ENCODE assay signal across 15 cellular contexts in the genomic region with DNA sequence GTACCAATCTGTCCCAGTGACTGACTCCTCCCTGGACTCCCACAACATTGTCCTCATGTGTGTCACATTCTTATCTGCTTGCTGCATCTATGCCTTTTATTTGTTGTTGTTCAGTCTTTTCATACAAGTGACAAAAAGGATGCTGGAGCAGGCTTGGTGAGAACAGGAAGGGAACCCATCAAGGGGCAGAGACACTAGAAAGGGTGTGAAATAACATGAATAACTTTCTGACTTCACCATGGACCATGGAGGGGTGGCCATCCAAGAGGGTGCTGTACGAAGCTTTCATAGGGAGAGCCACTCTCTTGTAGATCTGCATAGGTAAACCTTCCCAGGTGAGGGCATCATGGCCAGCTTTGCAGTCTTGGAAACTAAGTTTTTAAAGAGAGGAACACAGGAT. TPM values are rescaled to one million over a fixed set of nuclear protein-coding genes. Genes with fewer than 3 reads are reported as not detected.
"Had no signal": no experiment of that assay in that cellular context is flagged by ENCODE, and none has a peak within 500 bp of the region (broad histone marks: within the 10 kb centered on the region; RNA-seq: fewer than 3 reads in every experiment).

No MANE protein-coding gene starts in this region.

- H3K27ac Mint-ChIP-seq: dendritic cell treated with granulocyte-macrophage colony-stimulating factor and Interleukin-4, amounts not matched to agents 40 ng/mL and 50 ng/mL, for 4 days; stimulated activated effector memory CD8-positive, alpha-beta T cell treated with anti-CD3 and anti-CD28 coated beads, Interleukin-12 subunit alpha, Interleukin-12 subunit beta, amount 100 ng/mL, for 72 hours had no signal

- H3K4me1 ChIP-seq: transverse colon had no signal

- H3K4me3 ChIP-seq: adrenal gland, transverse colon had no signal

- H3K27ac ChIP-seq: adrenal gland, lower lobe of right lung, transverse colon had no signal

- DNase-seq: activated CD4-positive, CD25-positive, alpha-beta regulatory T cell; adrenal gland; cerebellar nuclear complex; hypothalamus; lower lobe of right lung; naive B cell; nucleus accumbens; right cardiac atrium; SK-N-SH; small intestine; T-helper 2 cell; transverse colon had no signal

- H3K4me3 Mint-ChIP-seq: dendritic cell treated with granulocyte-macrophage colony-stimulating factor and Interleukin-4, amounts not matched to agents 40 ng/mL and 50 ng/mL, for 4 days; naive B cell; stimulated activated effector memory CD8-positive, alpha-beta T cell treated with anti-CD3 and anti-CD28 coated beads, Interleukin-12 subunit alpha, Interleukin-12 subunit beta, amount 100 ng/mL, for 72 hours had no signal

- H3K36me3 ChIP-seq: adrenal gland, transverse colon had no signal

- ATAC-seq: right cardiac atrium; stimulated activated effector memory CD8-positive, alpha-beta T cell treated with anti-CD3 and anti-CD28 coated beads, Interleukin-12 subunit alpha, Interleukin-12 subunit beta, amount 100 ng/mL, for 72 hours had no signal

- H3K27me3 ChIP-seq: adrenal gland, transverse colon had no signal

RNA-seq across cellular contexts. Expression of gene GIMAP8, which starts 14.5 kb away (rescaled TPM):
- total RNA-seq: fibroblast of villous mesenchyme had no signal
- polyA plus RNA-seq: SK-N-SH had no signal

RNA-seq across cellular contexts. Expression of gene GIMAP7, which starts 49.7 kb away (rescaled TPM):
- total RNA-seq: fibroblast of villous mesenchyme had no signal
- polyA plus RNA-seq: SK-N-SH had no signal
